ENCODE assay signal across 14 cellular contexts in genomic region chr2:46184794-46185583, GRCh38.
DNase-seq lines count a peak whose midpoint lies in the region; ATAC-seq, FAIRE-seq and TF ChIP-seq lines count a peak whose summit lies in the region.
"Had no signal": no experiment of that assay in that cellular context is flagged by ENCODE, and none has a peak within 500 bp of the region (broad histone marks: within the 10 kb centered on the region; RNA-seq: fewer than 3 reads in every experiment).

No MANE protein-coding gene starts in this region.

- H3K36me3 Mint-ChIP-seq in naive thymus-derived CD8-positive, alpha-beta T cell = peaks cover 0 to 5% (median 2%) of the 10 kb centered on the region in 3 donors

- FAIRE-seq in H54 (lab: Jason Lieb, UNC) = no peak

- H3K4me3 ChIP-seq in epithelial cell of esophagus (ENCODE audit: low read length) (no peak overlapping the region), retinal pigment epithelial cell (ENCODE audit: low read length) (no peak overlapping the region)
- H3K4me3 ChIP-seq: upper lobe of left lung had no signal

- no peaks in the 10 kb centered on the region for H3K27me3 Mint-ChIP-seq in naive thymus-derived CD8-positive, alpha-beta T cell
- H3K27me3 Mint-ChIP-seq: brain had no signal

- H3K27ac Mint-ChIP-seq in naive thymus-derived CD8-positive, alpha-beta T cell = peak overlapping the region in 1 of 10 donors; percentile 64

- H3K9me3 Mint-ChIP-seq in naive thymus-derived CD8-positive, alpha-beta T cell = no peaks in the 10 kb centered on the region

- DNase-seq in activated CD8-positive, alpha-beta memory T cell treated with anti-CD3 and anti-CD28 coated beads for 24 hours = peak; percentile 47
- DNase-seq in activated CD8-positive, alpha-beta memory T cell treated with anti-CD3 and anti-CD28 coated beads, Interleukin-2, amount 50 U/mL, for 4 hours = no peak
- DNase-seq in NCI-H69 (lab: John Stamatoyannopoulos, UW) (peak; percentile 2), epithelial cell of esophagus (ENCODE audit: low read depth) (no peak), retinal pigment epithelial cell (ENCODE audit: low read depth) (no peak), H54 (ENCODE audit: insufficient read length, low spot score) (no peak)
- no peak for DNase-seq in naive thymus-derived CD8-positive, alpha-beta T cell
- DNase-seq: activated naive CD4-positive, alpha-beta T cell; DMS153; PC-3; T-helper 1 cell; upper lobe of left lung had no signal

- TF ChIP-seq POLR2A in H54 (IDR thresholded peaks at IDR 0.05; ENCODE audit: low read depth, low read length) = no peak

- ATAC-seq in GM18520 (IDR thresholded peaks at IDR 0.05; ENCODE audit: unreplicated experiment) = no peak
- no peak for ATAC-seq in naive thymus-derived CD8-positive, alpha-beta T cell
- ATAC-seq: PC-3 had no signal

- peak; percentile 6 for TF ChIP-seq CTCF in epithelial cell of esophagus (IDR thresholded peaks at IDR 0.05; ENCODE audit: insufficient read depth, low read depth, low read length, missing control alignments)
- peak; percentile 31 for TF ChIP-seq CTCF in retinal pigment epithelial cell (conservative IDR thresholded peaks at IDR 0.05; ENCODE audit: low read depth, low read length)

- H3K4me3 Mint-ChIP-seq in naive thymus-derived CD8-positive, alpha-beta T cell = no peak overlapping the region
- H3K4me3 Mint-ChIP-seq: brain had no signal

- POLR2A ChIA-PET in naive thymus-derived CD8-positive, alpha-beta T cell (lab: Charles Lee) = no interaction called here

- H3K4me1 Mint-ChIP-seq in naive thymus-derived CD8-positive, alpha-beta T cell = peaks cover 6 to 13% (median 9%) of the 10 kb centered on the region in 4 donors

Comparison
In these comparisons a context has a peak if more than half of its experiments do, and no peak if none do; other contexts are left out.
1. DNase-seq: peak in activated CD8-positive, alpha-beta memory T cell treated with anti-CD3 and anti-CD28 coated beads for 24 hours (single experiment) and NCI-H69 (single experiment); none in activated CD8-positive, alpha-beta memory T cell treated with anti-CD3 and anti-CD28 coated beads, Interleukin-2, amount 50 U/mL, for 4 hours (single experiment), epithelial cell of esophagus (single experiment), retinal pigment epithelial cell (single experiment), H54 (single experiment) and naive thymus-derived CD8-positive, alpha-beta T cell (0 of 10).